ENCODE assay signal across 8 cellular contexts in the genomic region with DNA sequence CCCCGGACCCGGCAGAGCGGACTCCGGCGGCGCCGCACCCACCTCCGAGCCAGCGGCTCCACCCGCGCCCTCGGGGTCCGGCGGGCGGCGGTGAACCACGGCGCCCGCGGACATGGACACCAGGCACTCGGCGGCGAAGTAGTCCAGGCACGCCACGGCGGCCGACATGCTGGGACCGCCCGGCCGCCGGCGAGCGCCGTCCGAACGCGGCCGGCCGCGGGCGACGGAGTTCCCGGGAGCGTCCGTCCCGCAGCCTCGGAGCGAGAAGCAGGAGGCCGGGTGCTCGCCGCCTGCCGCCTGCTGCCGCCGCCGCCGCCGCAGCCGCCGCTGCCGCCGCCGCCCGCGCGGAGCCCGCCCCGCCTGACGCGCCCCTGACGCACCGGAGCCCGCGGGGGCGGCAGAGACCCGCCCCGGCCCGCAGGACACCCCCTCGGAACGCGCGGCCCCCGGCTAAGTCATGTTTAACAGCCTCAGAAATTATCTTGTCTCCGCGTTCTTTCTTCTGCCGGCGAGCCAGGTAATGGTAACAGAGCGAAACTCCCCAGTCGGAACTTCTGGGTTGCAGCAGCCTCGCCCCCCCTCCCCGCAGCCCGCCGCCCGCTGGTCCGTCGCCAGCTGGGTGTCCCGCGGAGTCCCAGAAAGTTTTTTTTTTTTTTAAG.
DNase-seq lines count a peak whose midpoint lies in the region; ATAC-seq lines count a peak whose summit lies in the region.

A gene (minus strand): TSS at position 342 of the 659 bp plus-strand sequence. CDS start 174 bp downstream, at position 168.

- peaks cover 13% of the 10 kb centered on the region for H3K4me1 Mint-ChIP-seq in activated naive CD4-positive, alpha-beta T cell treated with anti-CD3 and anti-CD28 coated beads, Interleukin-2, amount 10 ng/mL, durations not matched to agents 7 days and 5 days

- WGBS in iPS DF 6.9 (ENCODE audit: insufficient coverage, insufficient read length), result no CpG with 5 or more reads among the region's 97 CpGs

- H3K27me3 Mint-ChIP-seq in activated naive CD4-positive, alpha-beta T cell treated with anti-CD3 and anti-CD28 coated beads, Interleukin-2, amount 10 ng/mL, durations not matched to agents 7 days and 5 days, result peaks cover 59% of the 10 kb centered on the region

- CTCF ChIA-PET in activated naive CD4-positive, alpha-beta T cell treated with anti-CD3 and anti-CD28 coated beads, Interleukin-2, amount 10 ng/mL, durations not matched to agents 7 days and 5 days (lab: Charles Lee), result no interaction called here

- peak within 1 kb of the TSS; percentile 83 for H3K4me3 ChIP-seq in iPS DF 6.9 (ENCODE audit: low read length)

- peaks cover 7% of the 10 kb centered on the region for H3K9me3 Mint-ChIP-seq in activated naive CD4-positive, alpha-beta T cell treated with anti-CD3 and anti-CD28 coated beads, Interleukin-2, amount 10 ng/mL, durations not matched to agents 7 days and 5 days

- peaks cover 30% of the 10 kb centered on the region for H3K27me3 ChIP-seq in iPS DF 6.9 (ENCODE audit: control insufficient read depth, insufficient read depth, low read length)

- H3K27ac Mint-ChIP-seq in activated naive CD4-positive, alpha-beta T cell treated with anti-CD3 and anti-CD28 coated beads, Interleukin-2, amount 10 ng/mL, durations not matched to agents 7 days and 5 days, result peak within 1 kb of the TSS; percentile 43

- no peaks in the 10 kb centered on the region for H3K4me1 ChIP-seq in iPS DF 6.9 (ENCODE audit: control insufficient read depth, insufficient read depth, low read length)

- no peaks in the 10 kb centered on the region for H3K36me3 ChIP-seq in iPS DF 6.9 (ENCODE audit: control insufficient read depth, insufficient read depth, low read length)

- peak within 1 kb of the TSS; percentile 81 for H3K4me3 Mint-ChIP-seq in activated naive CD4-positive, alpha-beta T cell treated with anti-CD3 and anti-CD28 coated beads, Interleukin-2, amount 10 ng/mL, durations not matched to agents 7 days and 5 days

- peaks cover 7% of the 10 kb centered on the region for H3K36me3 Mint-ChIP-seq in activated naive CD4-positive, alpha-beta T cell treated with anti-CD3 and anti-CD28 coated beads, Interleukin-2, amount 10 ng/mL, durations not matched to agents 7 days and 5 days

- no peak within 1 kb of the TSS for H3K27ac ChIP-seq in iPS DF 6.9 (ENCODE audit: low read length)

- no peaks in the 10 kb centered on the region for H3K9me3 ChIP-seq in iPS DF 6.9 (ENCODE audit: control insufficient read depth, insufficient read depth, low read length)

- ATAC-seq in GM19023 (IDR thresholded peaks at IDR 0.05; ENCODE audit: unreplicated experiment), result no peak

- peak; percentile 40 to 43 for DNase-seq in NCI-H187 (lab: John Stamatoyannopoulos, UW)
- DNase-seq in NCI-H187 treated with DMSO at 0.1 percent for 48 hours (lab: John Stamatoyannopoulos, UW), result no peak
- peak; percentile 35 for DNase-seq in NCI-H345 treated with DMSO at 0.1 percent for 48 hours (lab: John Stamatoyannopoulos, UW; ENCODE audit: unreplicated experiment)
- peak; percentile 42 for DNase-seq in activated naive CD4-positive, alpha-beta T cell treated with anti-CD3 and anti-CD28 coated beads, Interleukin-2, amount 10 ng/mL, durations not matched to agents 7 days and 5 days
- no peak for DNase-seq in iPS DF 6.9 (ENCODE audit: low read depth, low spot score)
- peak; percentile 47 for DNase-seq in stimulated activated CD4-positive, alpha-beta T cell treated with anti-CD3 and anti-CD28 coated beads, Interleukin-15, amount 100 ng/mL, for 24 hours
- DNase-seq in NOMO-1 (lab: John Stamatoyannopoulos, UW; ENCODE audit: unreplicated experiment in 2 of 2), result no peak

Comparison
In these comparisons a context has a peak if more than half of its experiments do, and no peak if none do; other contexts are left out.
1. DNase-seq: peak in NCI-H187 (2 of 2), NCI-H345 treated with DMSO at 0.1 percent for 48 hours (single experiment), activated naive CD4-positive, alpha-beta T cell treated with anti-CD3 and anti-CD28 coated beads, Interleukin-2, amount 10 ng/mL, durations not matched to agents 7 days and 5 days (single experiment) and stimulated activated CD4-positive, alpha-beta T cell treated with anti-CD3 and anti-CD28 coated beads, Interleukin-15, amount 100 ng/mL, for 24 hours (single experiment); none in NCI-H187 treated with DMSO at 0.1 percent for 48 hours (single experiment), iPS DF 6.9 (single experiment) and NOMO-1 (0 of 2).